In the genomic region with DNA sequence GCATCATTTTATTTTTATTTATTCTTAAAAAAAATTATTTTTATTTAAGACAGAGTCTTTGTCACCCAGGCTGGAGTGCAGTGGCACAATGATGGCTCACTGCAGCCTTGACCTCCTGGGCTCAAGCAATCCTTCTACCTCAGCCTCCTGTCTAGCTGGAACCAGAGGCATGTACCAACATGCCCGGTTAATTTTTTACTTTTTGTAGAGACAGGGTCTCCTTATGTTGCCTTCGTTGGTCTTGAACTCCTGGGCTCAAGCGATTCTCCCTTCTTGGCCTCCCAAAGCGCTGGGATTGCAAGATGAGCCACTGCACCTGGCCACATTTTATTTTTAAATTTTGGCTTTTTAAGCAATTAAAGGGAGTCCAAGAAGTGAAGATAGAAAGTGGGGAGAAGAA, we compare ENCODE assay signal across 1 cellular context.
A peak's percentile ranks its signal among the peaks of the same experiment; 100 is the strongest.
TF ChIP-seq lines count a peak whose summit lies in the region.

No MANE protein-coding gene starts in this region.

TF ChIP-seq in HepG2, 621 proteins besides CTCF, POLR2A, EP300 and RAD21 (continued from another document and continues in another):
- TF ChIP-seq ZBTB43 (CRISPR knock-in tag; conservative IDR thresholded peaks at IDR 0.05) (no peak; the same call in 1 of the 2 replicates), JUNB (CRISPR knock-in tag; IDR thresholded peaks at IDR 0.05; ENCODE audit: borderline replicate concordance) (no peak), ZNF678 (CRISPR knock-in tag; IDR thresholded peaks at IDR 0.05) (no peak), ZSCAN9 (CRISPR knock-in tag; IDR thresholded peaks at IDR 0.05; ENCODE audit: borderline replicate concordance) (no peak), SYNCRIP (IDR thresholded peaks at IDR 0.05; ENCODE audit: insufficient read depth, low read depth, low read length) (no peak), PRDM10 (CRISPR knock-in tag; IDR thresholded peaks at IDR 0.05; ENCODE audit: low read depth) (no peak), ZBED4 (CRISPR knock-in tag; IDR thresholded peaks at IDR 0.05; ENCODE audit: borderline replicate concordance) (no peak), DRAP1 (CRISPR knock-in tag; IDR thresholded peaks at IDR 0.05) (no peak), NCOA2 (CRISPR knock-in tag; IDR thresholded peaks at IDR 0.05) (no peak), PAWR (CRISPR knock-in tag; IDR thresholded peaks at IDR 0.05; ENCODE audit: borderline replicate concordance) (no peak), ZNF460 (CRISPR knock-in tag; IDR thresholded peaks at IDR 0.05; ENCODE audit: borderline replicate concordance) (no peak), ZNF367 (CRISPR knock-in tag; IDR thresholded peaks at IDR 0.05; ENCODE audit: borderline replicate concordance) (no peak; the same call in 1 of the 2 replicates), NR2F6 (IDR thresholded peaks at IDR 0.05) (peak; percentile 44; the same call in 1 of the 2 replicates), NR2F6 (CRISPR knock-in tag; IDR thresholded peaks at IDR 0.05) (peak; percentile 80), CREM (IDR thresholded peaks at IDR 0.05) (peak; percentile 11; the same call in 1 of the 2 replicates), CREM (CRISPR knock-in tag; IDR thresholded peaks at IDR 0.05) (no peak), ZNF235 (CRISPR knock-in tag; IDR thresholded peaks at IDR 0.05; ENCODE audit: borderline replicate concordance) (no peak), SAFB2 (CRISPR knock-in tag; IDR thresholded peaks at IDR 0.05; ENCODE audit: borderline replicate concordance, low read depth) (no peak), HMGXB4 (CRISPR knock-in tag; IDR thresholded peaks at IDR 0.05; ENCODE audit: borderline replicate concordance in 1 of 2, low read depth in 1 of 2) (no peak), ZFP90 (CRISPR knock-in tag; IDR thresholded peaks at IDR 0.05; ENCODE audit: borderline replicate concordance) (no peak), AGO2 (optimal IDR thresholded peaks at IDR 0.05; ENCODE audit: low read depth, low read length) (no peak), SMC3 (IDR thresholded peaks at IDR 0.05; ENCODE audit: low read length) (no peak), JDP2 (CRISPR knock-in tag; IDR thresholded peaks at IDR 0.05; ENCODE audit: borderline replicate concordance) (no peak), HNRNPUL1 (IDR thresholded peaks at IDR 0.05; ENCODE audit: low read depth, low read length) (no peak)
- TF ChIP-seq, protein P1, sequence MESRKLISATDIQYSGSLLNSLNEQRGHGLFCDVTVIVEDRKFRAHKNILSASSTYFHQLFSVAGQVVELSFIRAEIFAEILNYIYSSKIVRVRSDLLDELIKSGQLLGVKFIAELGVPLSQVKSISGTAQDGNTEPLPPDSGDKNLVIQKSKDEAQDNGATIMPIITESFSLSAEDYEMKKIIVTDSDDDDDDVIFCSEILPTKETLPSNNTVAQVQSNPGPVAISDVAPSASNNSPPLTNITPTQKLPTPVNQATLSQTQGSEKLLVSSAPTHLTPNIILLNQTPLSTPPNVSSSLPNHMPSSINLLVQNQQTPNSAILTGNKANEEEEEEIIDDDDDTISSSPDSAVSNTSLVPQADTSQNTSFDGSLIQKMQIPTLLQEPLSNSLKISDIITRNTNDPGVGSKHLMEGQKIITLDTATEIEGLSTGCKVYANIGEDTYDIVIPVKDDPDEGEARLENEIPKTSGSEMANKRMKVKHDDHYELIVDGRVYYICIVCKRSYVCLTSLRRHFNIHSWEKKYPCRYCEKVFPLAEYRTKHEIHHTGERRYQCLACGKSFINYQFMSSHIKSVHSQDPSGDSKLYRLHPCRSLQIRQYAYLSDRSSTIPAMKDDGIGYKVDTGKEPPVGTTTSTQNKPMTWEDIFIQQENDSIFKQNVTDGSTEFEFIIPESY (CRISPR knock-in tag; IDR thresholded peaks at IDR 0.05) = peak; percentile 63
- TF ChIP-seq, protein P2, sequence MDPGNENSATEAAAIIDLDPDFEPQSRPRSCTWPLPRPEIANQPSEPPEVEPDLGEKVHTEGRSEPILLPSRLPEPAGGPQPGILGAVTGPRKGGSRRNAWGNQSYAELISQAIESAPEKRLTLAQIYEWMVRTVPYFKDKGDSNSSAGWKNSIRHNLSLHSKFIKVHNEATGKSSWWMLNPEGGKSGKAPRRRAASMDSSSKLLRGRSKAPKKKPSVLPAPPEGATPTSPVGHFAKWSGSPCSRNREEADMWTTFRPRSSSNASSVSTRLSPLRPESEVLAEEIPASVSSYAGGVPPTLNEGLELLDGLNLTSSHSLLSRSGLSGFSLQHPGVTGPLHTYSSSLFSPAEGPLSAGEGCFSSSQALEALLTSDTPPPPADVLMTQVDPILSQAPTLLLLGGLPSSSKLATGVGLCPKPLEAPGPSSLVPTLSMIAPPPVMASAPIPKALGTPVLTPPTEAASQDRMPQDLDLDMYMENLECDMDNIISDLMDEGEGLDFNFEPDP (CRISPR knock-in tag; conservative IDR thresholded peaks at IDR 0.05) = no peak
- TF ChIP-seq, protein P3, sequence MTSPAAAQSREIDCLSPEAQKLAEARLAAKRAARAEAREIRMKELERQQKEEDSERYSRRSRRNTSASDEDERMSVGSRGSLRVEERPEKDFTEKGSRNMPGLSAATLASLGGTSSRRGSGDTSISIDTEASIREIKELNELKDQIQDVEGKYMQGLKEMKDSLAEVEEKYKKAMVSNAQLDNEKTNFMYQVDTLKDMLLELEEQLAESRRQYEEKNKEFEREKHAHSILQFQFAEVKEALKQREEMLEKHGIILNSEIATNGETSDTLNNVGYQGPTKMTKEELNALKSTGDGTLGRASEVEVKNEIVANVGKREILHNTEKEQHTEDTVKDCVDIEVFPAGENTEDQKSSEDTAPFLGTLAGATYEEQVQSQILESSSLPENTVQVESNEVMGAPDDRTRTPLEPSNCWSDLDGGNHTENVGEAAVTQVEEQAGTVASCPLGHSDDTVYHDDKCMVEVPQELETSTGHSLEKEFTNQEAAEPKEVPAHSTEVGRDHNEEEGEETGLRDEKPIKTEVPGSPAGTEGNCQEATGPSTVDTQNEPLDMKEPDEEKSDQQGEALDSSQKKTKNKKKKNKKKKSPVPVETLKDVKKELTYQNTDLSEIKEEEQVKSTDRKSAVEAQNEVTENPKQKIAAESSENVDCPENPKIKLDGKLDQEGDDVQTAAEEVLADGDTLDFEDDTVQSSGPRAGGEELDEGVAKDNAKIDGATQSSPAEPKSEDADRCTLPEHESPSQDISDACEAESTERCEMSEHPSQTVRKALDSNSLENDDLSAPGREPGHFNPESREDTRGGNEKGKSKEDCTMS (CRISPR knock-in tag; conservative IDR thresholded peaks at IDR 0.05) = no peak
- TF ChIP-seq, protein P4, sequence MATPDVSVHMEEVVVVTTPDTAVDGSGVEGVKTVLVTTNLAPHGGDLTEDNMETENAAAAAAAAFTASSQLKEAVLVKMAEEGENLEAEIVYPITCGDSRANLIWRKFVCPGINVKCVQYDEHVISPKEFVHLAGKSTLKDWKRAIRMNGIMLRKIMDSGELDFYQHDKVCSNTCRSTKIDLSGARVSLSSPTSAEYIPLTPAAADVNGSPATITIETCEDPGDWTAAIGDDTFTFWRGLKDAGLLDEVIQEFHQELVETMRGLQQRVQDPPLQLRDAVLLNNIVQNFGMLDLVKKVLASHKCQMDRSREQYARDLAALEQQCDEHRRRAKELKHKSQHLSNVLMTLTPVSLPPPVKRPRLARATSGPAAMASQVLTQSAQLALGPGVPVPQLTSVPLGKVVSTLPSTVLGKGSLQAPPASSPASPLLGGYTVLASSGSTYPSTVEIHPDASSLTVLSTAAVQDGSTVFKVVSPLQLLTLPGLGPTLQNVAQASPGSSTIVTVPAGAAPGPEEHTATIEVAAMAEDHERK (CRISPR knock-in tag; IDR thresholded peaks at IDR 0.05; ENCODE audit: low read depth) = no peak
- TF ChIP-seq, protein P5, sequence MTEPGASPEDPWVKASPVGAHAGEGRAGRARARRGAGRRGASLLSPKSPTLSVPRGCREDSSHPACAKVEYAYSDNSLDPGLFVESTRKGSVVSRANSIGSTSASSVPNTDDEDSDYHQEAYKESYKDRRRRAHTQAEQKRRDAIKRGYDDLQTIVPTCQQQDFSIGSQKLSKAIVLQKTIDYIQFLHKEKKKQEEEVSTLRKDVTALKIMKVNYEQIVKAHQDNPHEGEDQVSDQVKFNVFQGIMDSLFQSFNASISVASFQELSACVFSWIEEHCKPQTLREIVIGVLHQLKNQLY (CRISPR knock-in tag; IDR thresholded peaks at IDR 0.05) = no peak
